9 cellular contexts compared by ENCODE assay signal in genomic region chr5:177982072-177982727, GRCh38. TPM values are rescaled to one million over a fixed set of nuclear protein-coding genes. Genes with fewer than 3 reads are reported as not detected.
DNase-seq lines count a peak whose midpoint lies in the region; ATAC-seq and TF ChIP-seq lines count a peak whose summit lies in the region.
"Had no signal": no experiment of that assay in that cellular context is flagged by ENCODE, and none has a peak within 500 bp of the region (broad histone marks: within the 10 kb centered on the region; RNA-seq: fewer than 3 reads in every experiment).

No MANE protein-coding gene starts in this region.

- H3K27ac Mint-ChIP-seq in H9, result no peak overlapping the region; a peak in 1 of 7 replicates
- no peak overlapping the region for H3K27ac Mint-ChIP-seq in activated CD4-positive, alpha-beta memory T cell treated with anti-CD3 and anti-CD28 coated beads for 36 hours

- H3K27ac ChIP-seq in H9 (ENCODE audit: insufficient read length, low read depth, low read length) (no peak overlapping the region), lower lobe of right lung (no peak overlapping the region), mesenchymal stem cell (ENCODE audit: low read length, poor library complexity, severe bottlenecking) (no peak overlapping the region)

- CTCF ChIA-PET in activated CD4-positive, alpha-beta memory T cell treated with anti-CD3 and anti-CD28 coated beads for 36 hours (lab: Charles Lee), result interaction anchor here (1.1 kb wide), 1 partner anchor 79 kb away, joined by 9 read pairs; no protein-coding TSS in a partner anchor

- WGBS in H9 (ENCODE audit: extremely low coverage, insufficient read length, low lambda C conversion rate), result no CpG with 5 or more reads among the region's 17 CpGs
- 49% methylated on average over 17 of the region's 17 CpGs for WGBS in mesenchymal stem cell

- H3K56ac ChIP-seq in H9 (ENCODE audit: insufficient read length, low read depth, low read length), result no peak overlapping the region

- H2BK12ac ChIP-seq in H9 (ENCODE audit: insufficient read length, low read depth, low read length) (no peak overlapping the region), mesenchymal stem cell (ENCODE audit: low read length in 2 of 2) (no peak overlapping the region)

- H3K9me3 ChIP-seq in H9 (ENCODE audit: control insufficient read depth, low read depth, low read length) (no peaks in the 10 kb centered on the region), lower lobe of right lung (no peaks in the 10 kb centered on the region), mesenchymal stem cell (ENCODE audit: control insufficient read depth, low read length) (no peaks in the 10 kb centered on the region)

- in situ Hi-C loops in ACHN (cut with HindIII; ENCODE audit: low pct_ligation_motif_present, low pct_unique_long_range_greater_than_20kb, low sequenced_read_pairs), result no loop called here

- H3K27me3 ChIP-seq in H9 (ENCODE audit: insufficient read depth, low read length) (no peaks in the 10 kb centered on the region), lower lobe of right lung (ENCODE audit: low read depth) (peaks cover 62% of the 10 kb centered on the region), mesenchymal stem cell (ENCODE audit: control insufficient read depth in 1 of 2, insufficient read depth in 1 of 2, low read length in 2 of 2) (peaks cover 0 to 61% of the 10 kb centered on the region in 2 experiments)

- no peak overlapping the region for H2AFZ ChIP-seq in H9 (ENCODE audit: low read length)
- no peak overlapping the region for H2AFZ ChIP-seq in mesenchymal stem cell (ENCODE audit: low read depth, low read length)

- no peak overlapping the region for H4K5ac ChIP-seq in H9 (ENCODE audit: insufficient read length, low read depth, low read length)

- TF ChIP-seq CTCF in H9 (conservative IDR thresholded peaks at IDR 0.05), result peak; percentile 84
- peak; percentile 40 for TF ChIP-seq CTCF in lower lobe of right lung (IDR thresholded peaks at IDR 0.05)

- H2BK120ac ChIP-seq in H9 (ENCODE audit: low read depth, low read length, poor library complexity, severe bottlenecking), result no peak overlapping the region
- H2BK120ac ChIP-seq in mesenchymal stem cell (ENCODE audit: low read depth, low read length), result no peak overlapping the region

- H3K4me1 Mint-ChIP-seq in H9, result peaks cover 13 to 20% of the 10 kb centered on the region in 2 experiments
- peaks cover 3% of the 10 kb centered on the region for H3K4me1 Mint-ChIP-seq in activated CD4-positive, alpha-beta memory T cell treated with anti-CD3 and anti-CD28 coated beads for 36 hours (ENCODE audit: low read depth)

- no peaks in the 10 kb centered on the region for H4K20me1 ChIP-seq in H9 (ENCODE audit: control insufficient read depth, insufficient read depth, insufficient read length)

- H3T11ph ChIP-seq in H9 (ENCODE audit: low read length), result no peak overlapping the region

- no peak overlapping the region for H3K9ac ChIP-seq in H9 (ENCODE audit: extremely low read depth, insufficient read length, low read length)
- no peak overlapping the region for H3K9ac ChIP-seq in mesenchymal stem cell (ENCODE audit: low read length)

- POLR2A ChIA-PET in activated CD4-positive, alpha-beta memory T cell treated with anti-CD3 and anti-CD28 coated beads for 36 hours (lab: Charles Lee), result no interaction called here

- ATAC-seq in lower lobe of right lung (peak; percentile 66 to 67), GM18873 (IDR thresholded peaks at IDR 0.05; ENCODE audit: low FRiP score, unreplicated experiment) (no peak)

- DNase-seq in ACHN, result peak; percentile 11
- peak; percentile 87 for DNase-seq in H9
- peak; percentile 65 for DNase-seq in activated CD4-positive, alpha-beta memory T cell treated with anti-CD3 and anti-CD28 coated beads for 36 hours
- peak; percentile 57 for DNase-seq in lower lobe of right lung
- no peak for DNase-seq in NCI-H226
- no peak for DNase-seq in mesenchymal stem cell
- no peak for DNase-seq in NCI-H510A (lab: John Stamatoyannopoulos, UW)

- H3K36me3 ChIP-seq in lower lobe of right lung (no peaks in the 10 kb centered on the region), mesenchymal stem cell (ENCODE audit: control insufficient read depth in 1 of 2, insufficient read depth in 2 of 2, low read depth in 1 of 2, low read length in 2 of 2) (no peaks in the 10 kb centered on the region)

- H3K23me2 ChIP-seq in H9 (ENCODE audit: insufficient read length, low read depth, low read length, poor library complexity, severe bottlenecking), result no peaks in the 10 kb centered on the region

- H3K27me3 Mint-ChIP-seq in H9 (ENCODE audit: low read depth), result no peaks in the 10 kb centered on the region; the same call in 1 of the 2 replicates
- peaks cover 46% of the 10 kb centered on the region for H3K27me3 Mint-ChIP-seq in activated CD4-positive, alpha-beta memory T cell treated with anti-CD3 and anti-CD28 coated beads for 36 hours

- H3K4me3 ChIP-seq in lower lobe of right lung (no peak overlapping the region), mesenchymal stem cell (ENCODE audit: insufficient read depth in 1 of 2, low read depth in 1 of 2, low read length in 2 of 2) (no peak overlapping the region)

- H4K91ac ChIP-seq in H9 (ENCODE audit: insufficient read length, low read depth, low read length) (no peak overlapping the region), mesenchymal stem cell (ENCODE audit: low read length) (no peak overlapping the region)

- H3K36me3 Mint-ChIP-seq in H9 (ENCODE audit: insufficient read depth in 1 of 3, low read depth in 3 of 3), result no peaks in the 10 kb centered on the region
- H3K36me3 Mint-ChIP-seq in activated CD4-positive, alpha-beta memory T cell treated with anti-CD3 and anti-CD28 coated beads for 36 hours, result no peaks in the 10 kb centered on the region

- no peak overlapping the region for H3K4me2 ChIP-seq in H9 (ENCODE audit: insufficient read depth, insufficient read length, low read length)
- no peak overlapping the region for H3K4me2 ChIP-seq in mesenchymal stem cell (ENCODE audit: low read length, poor library complexity, severe bottlenecking)

- H3K18ac ChIP-seq in H9 (ENCODE audit: insufficient read length, low read depth, low read length) (peak overlapping the region; percentile 25), mesenchymal stem cell (ENCODE audit: low read depth in 1 of 2, low read length in 2 of 2) (no peak overlapping the region)

- H4K8ac ChIP-seq in H9 (replicated peaks; ENCODE audit: insufficient read length, low read depth, low read length) (no peak overlapping the region), mesenchymal stem cell (ENCODE audit: low read length) (no peak overlapping the region)

- intact Hi-C loops in activated CD4-positive, alpha-beta memory T cell treated with anti-CD3 and anti-CD28 coated beads for 36 hours (cut with micrococcal nuclease), result no loop called here
- intact Hi-C loops in lower lobe of right lung (cut with DNase I), result no loop called here

- H3K4ac ChIP-seq in H9 (ENCODE audit: low read depth, low read length), result no peak overlapping the region
- H3K4ac ChIP-seq in mesenchymal stem cell (ENCODE audit: low read depth in 1 of 2, low read length in 2 of 2), result no peak overlapping the region

- H3K79me2 ChIP-seq in H9 (ENCODE audit: insufficient read depth, low read length), result no peaks in the 10 kb centered on the region

- H3K14ac ChIP-seq in H9 (ENCODE audit: insufficient read depth, low read length) (no peak overlapping the region; the same call in 1 of the 2 replicates), mesenchymal stem cell (ENCODE audit: low read length in 2 of 2) (no peak overlapping the region)

- H3K4me1 ChIP-seq in H9 (ENCODE audit: insufficient read depth, low read length) (no peaks in the 10 kb centered on the region), lower lobe of right lung (no peaks in the 10 kb centered on the region), mesenchymal stem cell (ENCODE audit: control insufficient read depth, insufficient read depth, low read depth, low read length) (no peaks in the 10 kb centered on the region)

- H3K9me3 Mint-ChIP-seq in H9, result peaks cover 0 to 4% of the 10 kb centered on the region in 2 experiments; a peak in 2 of 5 replicates
- H3K9me3 Mint-ChIP-seq in activated CD4-positive, alpha-beta memory T cell treated with anti-CD3 and anti-CD28 coated beads for 36 hours, result no peaks in the 10 kb centered on the region

- H2BK15ac ChIP-seq in H9 (ENCODE audit: low read depth, low read length) (no peak overlapping the region), mesenchymal stem cell (ENCODE audit: low read depth, poor library complexity, severe bottlenecking) (no peak overlapping the region)

- H2AK5ac ChIP-seq in H9 (ENCODE audit: insufficient read length, low read length) (no peak overlapping the region), mesenchymal stem cell (ENCODE audit: low read length, severe bottlenecking) (no peak overlapping the region)

- H2BK20ac ChIP-seq in H9 (ENCODE audit: low read depth, low read length, poor library complexity, severe bottlenecking), result no peak overlapping the region

- H2BK5ac ChIP-seq in H9 (ENCODE audit: insufficient read length, low read length) (no peak overlapping the region), mesenchymal stem cell (ENCODE audit: low read depth, low read length, poor library complexity, severe bottlenecking) (no peak overlapping the region)

- no peaks in the 10 kb centered on the region for H3K79me1 ChIP-seq in H9 (ENCODE audit: insufficient read depth, low read depth, low read length, poor library complexity, severe bottlenecking)
- H3K79me1 ChIP-seq in mesenchymal stem cell (replicated peaks; ENCODE audit: low read length, poor library complexity, severe bottlenecking), result no peaks in the 10 kb centered on the region

- no peak overlapping the region for H3K4me3 Mint-ChIP-seq in H9
- no peak overlapping the region for H3K4me3 Mint-ChIP-seq in activated CD4-positive, alpha-beta memory T cell treated with anti-CD3 and anti-CD28 coated beads for 36 hours

- no peak overlapping the region for H3K23ac ChIP-seq in H9 (ENCODE audit: insufficient read length, low read depth, low read length)
- H3K23ac ChIP-seq in mesenchymal stem cell (ENCODE audit: low read length in 2 of 2), result no peak overlapping the region

RNA-seq across cellular contexts. Expression of gene PROP1, which starts 13.8 kb away (rescaled TPM):
- not detected in 2 replicates for total RNA-seq in H9 (2021)
- total RNA-seq in activated CD4-positive, alpha-beta memory T cell treated with anti-CD3 and anti-CD28 coated beads for 36 hours, result not detected
- total RNA-seq in lower lobe of right lung, result not detected
- not detected for polyA plus RNA-seq in mesenchymal stem cell (2013, experiment 1 of 2)
- polyA plus RNA-seq in mesenchymal stem cell (2013, experiment 2 of 2), result not detected
- total RNA-seq: G401 had no signal

Comparison
In these comparisons a context has a peak if more than half of its experiments do, and no peak if none do; other contexts are left out.
1. DNase-seq: peak in ACHN (single experiment), H9 (single experiment), activated CD4-positive, alpha-beta memory T cell treated with anti-CD3 and anti-CD28 coated beads for 36 hours (single experiment) and lower lobe of right lung (single experiment); none in NCI-H226 (single experiment), mesenchymal stem cell (single experiment) and NCI-H510A (single experiment).